ENCODE assay signal across 19 cellular contexts in genomic region chr6:127463056-127463455, GRCh38. TPM values are rescaled to one million over a fixed set of nuclear protein-coding genes. Genes with fewer than 3 reads are reported as not detected.
DNase-seq lines count a peak whose midpoint lies in the region; ATAC-seq and TF ChIP-seq lines count a peak whose summit lies in the region.
"Had no signal": no experiment of that assay in that cellular context is flagged by ENCODE, and none has a peak within 500 bp of the region (broad histone marks: within the 10 kb centered on the region; RNA-seq: fewer than 3 reads in every experiment).

No MANE protein-coding gene starts in this region.

- no peak for ATAC-seq in HG03108 (IDR thresholded peaks at IDR 0.05; ENCODE audit: unreplicated experiment)
- no peak for ATAC-seq in HG02970 (IDR thresholded peaks at IDR 0.05; ENCODE audit: low FRiP score, unreplicated experiment)

- H3K36me3 ChIP-seq in ascending aorta (no peaks in the 10 kb centered on the region), stomach (no peaks in the 10 kb centered on the region)

- H3K9me3 ChIP-seq in ascending aorta (no peaks in the 10 kb centered on the region), stomach (no peaks in the 10 kb centered on the region)
- H3K9me3 ChIP-seq: testis had no signal

- TF ChIP-seq CTCF in 22Rv1 (IDR thresholded peaks at IDR 0.05) (no peak), ascending aorta (IDR thresholded peaks at IDR 0.05) (no peak), stomach (IDR thresholded peaks at IDR 0.05) (no peak)

- TF ChIP-seq EP300 in stomach (IDR thresholded peaks at IDR 0.05), result no peak

- TF ChIP-seq POLR2A in stomach (IDR thresholded peaks at IDR 0.05), result no peak

- H3K4me3 ChIP-seq in ascending aorta (no peak overlapping the region), stomach (no peak overlapping the region)
- H3K4me3 ChIP-seq: testis had no signal

- 14 to 35% (median 26%) methylated on average over 5 of the region's 5 CpGs for WGBS in stomach, 5 donors

- DNase-seq in ascending aorta (ENCODE audit: low spot score in 2 of 2) (no peak), iris pigment epithelial cell (ENCODE audit: low read depth) (peak; percentile 28), stomach (peak; percentile 37), kidney glomerular epithelial cell (lab: John Stamatoyannopoulos, UW) (no peak), epidermal melanocyte (ENCODE audit: insufficient read length, low spot score) (no peak)
- DNase-seq: activated CD4-positive, alpha-beta T cell treated with anti-CD3 and anti-CD28 coated beads, Interleukin-2, amount 50 U/mL, for 1 hour; activated gamma-delta T cell treated with Interleukin-2 at 50 U/mL for 16 hours; anterior cingulate cortex; DMS 273 treated with DMSO at 0.1 percent for 48 hours; GF-D8; NCI-H1694; SHP77 treated with DMSO at 0.1 percent for 48 hours; T-helper 1 cell; testis had no signal

- H3K4me1 ChIP-seq in ascending aorta (peaks cover 0 to 9% of the 10 kb centered on the region in 2 donors), stomach (peaks cover 10 to 53% (median 33%) of the 10 kb centered on the region in 4 donors)
- H3K4me1 ChIP-seq: testis had no signal

- H3K27ac ChIP-seq in 22Rv1, result peak overlapping the region; percentile 40
- H3K27ac ChIP-seq in ascending aorta, result peak overlapping the region; percentile 59 to 79
- H3K27ac ChIP-seq in stomach, result peak overlapping the region in 4 of 5 donors; percentile 47 to 64 (median 60)
- H3K27ac ChIP-seq: C4-2B, HL-60 had no signal

- H3K27me3 ChIP-seq in ascending aorta (no peaks in the 10 kb centered on the region), stomach (no peaks in the 10 kb centered on the region)
- H3K27me3 ChIP-seq: testis had no signal

- intact Hi-C loops in ascending aorta (cut with DNase I) (loop anchor here (10.0 kb wide), 1 partner anchor 158 kb away; no protein-coding TSS in a partner anchor), stomach (cut with DNase I; ENCODE audit: low total_unique reads) (loop anchor here (10.0 kb wide), 1 partner anchor 82 kb away; no protein-coding TSS in a partner anchor)

RNA-seq across cellular contexts. Expression of gene KIAA0408, which starts 3.9 kb away (rescaled TPM):
- total RNA-seq in ascending aorta, result not detected
- total RNA-seq in stomach, result 10 to 100 TPM in 3 of 5 donors, 1 to 10 TPM in 1, under 1 TPM in 1; 0.87 to 89.3 (median 23.3) TPM
- polyA plus RNA-seq in stomach, result 1 to 10 TPM; 1.4 to 3.4 (median 2.5) TPM

Comparison
In these comparisons a context has a peak if more than half of its experiments do, and no peak if none do; other contexts are left out.
1. DNase-seq: peak in iris pigment epithelial cell (single experiment) and stomach (single experiment); none in ascending aorta (0 of 2), kidney glomerular epithelial cell (single experiment) and epidermal melanocyte (single experiment).
2. Peak in every context shown above with its lines, with median percentiles within 50 percentile points of each other: H3K27ac ChIP-seq.